Comparison of ENCODE assay signal across 6 cellular contexts in the genomic region with DNA sequence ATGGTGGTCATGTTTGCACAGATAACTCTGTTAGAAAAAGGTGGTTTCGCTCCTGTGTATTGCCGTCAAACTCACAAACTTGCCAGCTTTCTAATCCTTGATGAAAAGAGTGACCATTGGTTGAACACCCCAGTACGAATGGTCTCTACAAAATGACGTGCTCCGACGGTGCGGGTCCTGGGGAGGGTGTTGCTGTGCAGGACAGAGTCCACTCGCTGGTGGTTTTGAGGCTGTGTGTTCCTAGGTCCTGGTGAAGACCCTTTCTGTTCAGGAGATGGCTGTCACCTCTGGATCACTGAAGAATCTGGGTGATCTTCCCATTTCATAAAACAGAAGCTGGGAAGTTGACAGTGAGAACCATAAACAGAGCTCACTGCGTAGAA.
DNase-seq lines count a peak whose midpoint lies in the region; ATAC-seq, FAIRE-seq and TF ChIP-seq lines count a peak whose summit lies in the region.
"Not testable (repeated sequence)": the region's sequence is repeated elsewhere in the genome, so short reads cannot be mapped to it uniquely, and the experiment has no call there.

No MANE protein-coding gene starts in this region.

- H3K9me3 ChIP-seq in kidney (ENCODE audit: control insufficient read depth in 1 of 2, low read length in 2 of 2); spleen: not testable (repeated sequence)

- peak overlapping the region; percentile 89 for H3K27ac Mint-ChIP-seq in GM23338
- peak overlapping the region; percentile 46 for H3K27ac Mint-ChIP-seq in activated CD8-positive, alpha-beta T cell treated with anti-CD3 and anti-CD28 coated beads, Interleukin-2, amount 10 ng/mL, durations not matched to agents 7 days and 5 days
- H3K27ac Mint-ChIP-seq in activated naive CD4-positive, alpha-beta T cell treated with anti-CD3 and anti-CD28 coated beads, Interleukin-2, amount 50 U/mL, for 24 hours: peak overlapping the region; percentile 59
- peak overlapping the region; percentile 81 for H3K27ac Mint-ChIP-seq in neural crest cell (ENCODE audit: unreplicated experiment)

- DNase-seq in GM23338 (ENCODE audit: low spot score); activated CD8-positive, alpha-beta T cell treated with anti-CD3 and anti-CD28 coated beads, Interleukin-2, amount 10 ng/mL, durations not matched to agents 7 days and 5 days; neural crest cell (ENCODE audit: low read depth, low spot score): not testable (repeated sequence)
- DNase-seq in kidney (peak; percentile 11), spleen (peak; percentile 40)

- H3K9me2 ChIP-seq in GM23338 (ENCODE audit: insufficient read depth): not testable (repeated sequence)

- not testable (repeated sequence) for H3K4me3 Mint-ChIP-seq in GM23338; activated CD8-positive, alpha-beta T cell treated with anti-CD3 and anti-CD28 coated beads, Interleukin-2, amount 10 ng/mL, durations not matched to agents 7 days and 5 days; activated naive CD4-positive, alpha-beta T cell treated with anti-CD3 and anti-CD28 coated beads, Interleukin-2, amount 50 U/mL, for 24 hours; neural crest cell

- not testable (repeated sequence) for H2AFZ ChIP-seq in GM23338

- not testable (repeated sequence) for ATAC-seq in GM23338; activated CD8-positive, alpha-beta T cell treated with anti-CD3 and anti-CD28 coated beads, Interleukin-2, amount 10 ng/mL, durations not matched to agents 7 days and 5 days

- not testable (repeated sequence) for H4K20me1 ChIP-seq in GM23338 (replicated peaks; ENCODE audit: insufficient read depth)

- POLR2A ChIA-PET in activated CD8-positive, alpha-beta T cell treated with anti-CD3 and anti-CD28 coated beads, Interleukin-2, amount 10 ng/mL, durations not matched to agents 7 days and 5 days (lab: Charles Lee): not testable (repeated sequence)

- H3K4me1 ChIP-seq in GM23338 (ENCODE audit: insufficient read depth); kidney (ENCODE audit: control insufficient read depth in 1 of 2, insufficient read depth in 1 of 2, low read depth in 1 of 2, low read length in 2 of 2): not testable (repeated sequence)
- H3K4me1 ChIP-seq in spleen: peaks cover 0 to 17% (median 4%) of the 10 kb centered on the region in 6 donors

- H3K36me3 ChIP-seq in GM23338 (ENCODE audit: insufficient read depth): not testable (repeated sequence)
- H3K36me3 ChIP-seq in kidney (ENCODE audit: control insufficient read depth in 1 of 2, insufficient read depth in 2 of 2, low read length in 2 of 2) (peaks cover 4 to 11% of the 10 kb centered on the region in 2 donors), spleen (peaks cover 0 to 81% (median 30%) of the 10 kb centered on the region in 6 donors)

- H3K4me3 ChIP-seq in GM23338; kidney (ENCODE audit: low read length in 2 of 2); spleen: not testable (repeated sequence)

- H3K27me3 Mint-ChIP-seq in GM23338 (ENCODE audit: insufficient read depth, low read depth, poor library complexity); activated CD8-positive, alpha-beta T cell treated with anti-CD3 and anti-CD28 coated beads, Interleukin-2, amount 10 ng/mL, durations not matched to agents 7 days and 5 days (ENCODE audit: low read depth); activated naive CD4-positive, alpha-beta T cell treated with anti-CD3 and anti-CD28 coated beads, Interleukin-2, amount 50 U/mL, for 24 hours; neural crest cell (ENCODE audit: low read depth): not testable (repeated sequence)

- not testable (repeated sequence) for H3K4me2 ChIP-seq in GM23338

- 96 to 98% (median 97%) methylated on average over 9 of the region's 9 CpGs for WGBS in spleen, 5 donors

- not testable (repeated sequence) for H3K9me3 Mint-ChIP-seq in GM23338; activated CD8-positive, alpha-beta T cell treated with anti-CD3 and anti-CD28 coated beads, Interleukin-2, amount 10 ng/mL, durations not matched to agents 7 days and 5 days (ENCODE audit: insufficient read depth); activated naive CD4-positive, alpha-beta T cell treated with anti-CD3 and anti-CD28 coated beads, Interleukin-2, amount 50 U/mL, for 24 hours; neural crest cell

- CTCF ChIA-PET in activated CD8-positive, alpha-beta T cell treated with anti-CD3 and anti-CD28 coated beads, Interleukin-2, amount 10 ng/mL, durations not matched to agents 7 days and 5 days (lab: Charles Lee): not testable (repeated sequence)

- not testable (repeated sequence) for H3K9ac ChIP-seq in kidney (ENCODE audit: low read length in 2 of 2)

- intact Hi-C loops in kidney (cut with DNase I); spleen (cut with DNase I; ENCODE audit: low total_unique reads): not testable (repeated sequence)

- not testable (repeated sequence) for H3K79me2 ChIP-seq in GM23338 (replicated peaks; ENCODE audit: insufficient read depth)

- not testable (repeated sequence) for H3F3A ChIP-seq in GM23338 (replicated peaks; ENCODE audit: low read depth)

- peaks cover 18% of the 10 kb centered on the region for H3K36me3 Mint-ChIP-seq in GM23338 (ENCODE audit: low read depth)
- not testable (repeated sequence) for H3K36me3 Mint-ChIP-seq in activated CD8-positive, alpha-beta T cell treated with anti-CD3 and anti-CD28 coated beads, Interleukin-2, amount 10 ng/mL, durations not matched to agents 7 days and 5 days (ENCODE audit: low read depth); activated naive CD4-positive, alpha-beta T cell treated with anti-CD3 and anti-CD28 coated beads, Interleukin-2, amount 50 U/mL, for 24 hours; neural crest cell (ENCODE audit: low read depth)

- H3K4me1 Mint-ChIP-seq in GM23338: peaks cover 17% of the 10 kb centered on the region
- not testable (repeated sequence) for H3K4me1 Mint-ChIP-seq in activated CD8-positive, alpha-beta T cell treated with anti-CD3 and anti-CD28 coated beads, Interleukin-2, amount 10 ng/mL, durations not matched to agents 7 days and 5 days (ENCODE audit: low read depth); activated naive CD4-positive, alpha-beta T cell treated with anti-CD3 and anti-CD28 coated beads, Interleukin-2, amount 50 U/mL, for 24 hours; neural crest cell

- not testable (repeated sequence) for H3K27ac ChIP-seq in GM23338 (ENCODE audit: low read depth); kidney (ENCODE audit: low read depth in 2 of 2, low read length in 2 of 2); spleen

- TF ChIP-seq POLR2A in spleen (IDR thresholded peaks at IDR 0.05): not testable (repeated sequence)

- H3K27me3 ChIP-seq in GM23338 (ENCODE audit: insufficient read depth); spleen (replicated peaks in 1 of 7): not testable (repeated sequence)

- not testable (repeated sequence) for TF ChIP-seq CTCF in GM23338 (conservative IDR thresholded peaks at IDR 0.05; ENCODE audit: low read depth in 2 of 2); kidney (IDR thresholded peaks at IDR 0.05; ENCODE audit: borderline replicate concordance, extremely low read depth, insufficient read depth); neural crest cell (conservative IDR thresholded peaks at IDR 0.05); spleen (IDR thresholded peaks at IDR 0.05 in 8 of 11, conservative IDR thresholded peaks at IDR 0.05 in 3 of 11)

- not testable (repeated sequence) for FAIRE-seq in kidney (lab: Jason Lieb, UNC)
